ENCODE assay signal across 29 cellular contexts in genomic region chr22:37144180-37144554, GRCh38. TPM values are rescaled to one million over a fixed set of nuclear protein-coding genes. Genes with fewer than 3 reads are reported as not detected.
A peak's percentile ranks its signal among the peaks of the same experiment; 100 is the strongest.
DNase-seq lines count a peak whose midpoint lies in the region; ATAC-seq, FAIRE-seq and TF ChIP-seq lines count a peak whose summit lies in the region.
"Had no signal": no experiment of that assay in that cellular context is flagged by ENCODE, and none has a peak within 500 bp of the region (broad histone marks: within the 10 kb centered on the region; RNA-seq: fewer than 3 reads in every experiment).

No MANE protein-coding gene starts in this region.

- peak overlapping the region; percentile 98 for H3K27ac Mint-ChIP-seq in activated T-cell treated with anti-CD3 and anti-CD28 coated beads, Interleukin-2, amount 50 U/mL, for 24 hours
- peak overlapping the region; percentile 97 for H3K27ac Mint-ChIP-seq in CD4-positive, alpha-beta T cell
- peak overlapping the region; percentile 34 for H3K27ac Mint-ChIP-seq in activated CD8-positive, alpha-beta T cell treated with anti-CD3 and anti-CD28 coated beads for 36 hours
- H3K27ac Mint-ChIP-seq: dendritic cell treated with granulocyte-macrophage colony-stimulating factor and Interleukin-4, amounts not matched to agents 40 ng/mL and 50 ng/mL, for 4 days had no signal

- peaks cover 85% of the 10 kb centered on the region for H3K4me1 Mint-ChIP-seq in activated T-cell treated with anti-CD3 and anti-CD28 coated beads, Interleukin-2, amount 50 U/mL, for 24 hours (ENCODE audit: low read depth)
- peaks cover 46% of the 10 kb centered on the region for H3K4me1 Mint-ChIP-seq in CD4-positive, alpha-beta T cell (ENCODE audit: low read depth)
- peaks cover 74% of the 10 kb centered on the region for H3K4me1 Mint-ChIP-seq in activated CD8-positive, alpha-beta T cell treated with anti-CD3 and anti-CD28 coated beads for 36 hours (ENCODE audit: low read depth)

- H3K27me3 ChIP-seq in CD4-positive, alpha-beta T cell (ENCODE audit: control insufficient read depth, insufficient read depth, low read length), result no peaks in the 10 kb centered on the region

- H3K4me3 ChIP-seq in kidney (ENCODE audit: low read length in 2 of 2), result no peak overlapping the region
- H3K4me3 ChIP-seq: prostate gland, sigmoid colon, tibial nerve had no signal

- ATAC-seq in CD4-positive, alpha-beta T cell (ENCODE audit: poor library complexity), result no peak
- ATAC-seq in activated CD8-positive, alpha-beta T cell treated with anti-CD3 and anti-CD28 coated beads for 36 hours, result no peak
- ATAC-seq in GM21515 (IDR thresholded peaks at IDR 0.05; ENCODE audit: unreplicated experiment), result no peak
- ATAC-seq: HCT116, SK-N-SH treated with all-trans-retinoic acid at 6 μM for 48 hours had no signal

- no peaks in the 10 kb centered on the region for H3K27me3 Mint-ChIP-seq in activated T-cell treated with anti-CD3 and anti-CD28 coated beads, Interleukin-2, amount 50 U/mL, for 24 hours
- H3K27me3 Mint-ChIP-seq in CD4-positive, alpha-beta T cell, result no peaks in the 10 kb centered on the region
- H3K27me3 Mint-ChIP-seq in activated CD8-positive, alpha-beta T cell treated with anti-CD3 and anti-CD28 coated beads for 36 hours, result no peaks in the 10 kb centered on the region

- H3K4me3 Mint-ChIP-seq in activated T-cell treated with anti-CD3 and anti-CD28 coated beads, Interleukin-2, amount 50 U/mL, for 24 hours, result peak overlapping the region; percentile 93
- peak overlapping the region; percentile 15 for H3K4me3 Mint-ChIP-seq in CD4-positive, alpha-beta T cell
- H3K4me3 Mint-ChIP-seq in activated CD8-positive, alpha-beta T cell treated with anti-CD3 and anti-CD28 coated beads for 36 hours, result no peak overlapping the region
- H3K4me3 Mint-ChIP-seq: dendritic cell treated with granulocyte-macrophage colony-stimulating factor and Interleukin-4, amounts not matched to agents 40 ng/mL and 50 ng/mL, for 4 days had no signal

- CTCF ChIA-PET in CD4-positive, alpha-beta T cell (lab: Charles Lee), result interaction anchor here (2.6 kb wide), 1 partner anchor 22 kb away, joined by 8 read pairs; no protein-coding TSS in a partner anchor
- CTCF ChIA-PET in activated CD8-positive, alpha-beta T cell treated with anti-CD3 and anti-CD28 coated beads for 36 hours (lab: Charles Lee), result interaction anchor here (0.9 to 2.4 kb wide), 3 partner anchors 19 to 55 kb away, joined by 3 to 8 read pairs (median 6); no protein-coding TSS in a partner anchor

- no peak overlapping the region for H3K27ac ChIP-seq in CD4-positive, alpha-beta T cell (ENCODE audit: low read depth, low read length)
- H3K27ac ChIP-seq in kidney (ENCODE audit: low read depth in 2 of 2, low read length in 2 of 2), result no peak overlapping the region
- H3K27ac ChIP-seq: prostate gland, sigmoid colon, tibial nerve had no signal

- DNase-seq in activated T-cell treated with anti-CD3 and anti-CD28 coated beads, Interleukin-2, amount 50 U/mL, for 24 hours, result no peak
- DNase-seq in activated T-cell treated with anti-CD3 and anti-CD28 coated beads for 4 hours, result no peak
- no peak for DNase-seq in CD4-positive, alpha-beta T cell
- no peak for DNase-seq in activated CD8-positive, alpha-beta T cell treated with anti-CD3 and anti-CD28 coated beads for 36 hours
- DNase-seq in kidney, result peak; percentile 54
- DNase-seq in cerebellar cortex (ENCODE audit: low spot score), result no peak
- no peak for DNase-seq in DMS 273 (lab: John Stamatoyannopoulos, UW; ENCODE audit: unreplicated experiment)
- DNase-seq: DMS153; islet precursor cell; MM.1S; NCI-H2029; NCI-H526; NK-92 treated with Interleukin-12 subunit alpha and Interleukin-12 subunit beta, amount 100 ng/mL, for 24 hours; nucleus accumbens; sigmoid colon; stimulated activated CD4-positive, alpha-beta T cell treated with anti-CD3 and anti-CD28 coated beads, Interleukin-12 subunit alpha, Interleukin-12 subunit beta, amount 100 ng/mL, for 4 hours; stimulated activated CD4-positive, alpha-beta T cell treated with anti-CD3 and anti-CD28 coated beads, Interleukin-2, amount 100 ng/mL, for 48 hours had no signal

- peaks cover 99% of the 10 kb centered on the region for H3K36me3 Mint-ChIP-seq in activated T-cell treated with anti-CD3 and anti-CD28 coated beads, Interleukin-2, amount 50 U/mL, for 24 hours (ENCODE audit: low read depth)
- peaks cover 62% of the 10 kb centered on the region for H3K36me3 Mint-ChIP-seq in CD4-positive, alpha-beta T cell (ENCODE audit: low read depth)
- H3K36me3 Mint-ChIP-seq in activated CD8-positive, alpha-beta T cell treated with anti-CD3 and anti-CD28 coated beads for 36 hours (ENCODE audit: low read depth), result peaks cover 88% of the 10 kb centered on the region

- intact Hi-C loops in CD4-positive, alpha-beta T cell (cut with DNase I, micrococcal nuclease), result no loop called here
- intact Hi-C loops in activated CD8-positive, alpha-beta T cell treated with anti-CD3 and anti-CD28 coated beads for 36 hours (cut with micrococcal nuclease), result loop anchor here (10.0 kb wide), 1 partner anchor 51 kb away; no protein-coding TSS in a partner anchor
- intact Hi-C loops in kidney (cut with DNase I), result no loop called here

- POLR2A ChIA-PET in CD4-positive, alpha-beta T cell (lab: Charles Lee), result no interaction called here
- POLR2A ChIA-PET in activated CD8-positive, alpha-beta T cell treated with anti-CD3 and anti-CD28 coated beads for 36 hours (lab: Charles Lee), result interaction anchor here (0.7 to 15.9 kb wide), 4 partner anchors 17 to 77 kb away, joined by 3 to 321 read pairs (median 4); no protein-coding TSS in a partner anchor

- no peaks in the 10 kb centered on the region for H3K9me3 ChIP-seq in CD4-positive, alpha-beta T cell (ENCODE audit: control insufficient read depth, low read length)
- H3K9me3 ChIP-seq in kidney (ENCODE audit: control insufficient read depth in 1 of 2, low read length in 2 of 2), result no peaks in the 10 kb centered on the region
- H3K9me3 ChIP-seq: prostate gland, sigmoid colon, tibial nerve had no signal

- no peaks in the 10 kb centered on the region for H3K4me1 ChIP-seq in kidney (ENCODE audit: control insufficient read depth in 1 of 2, insufficient read depth in 1 of 2, low read depth in 1 of 2, low read length in 2 of 2)
- H3K4me1 ChIP-seq: prostate gland, sigmoid colon had no signal

- TF ChIP-seq CTCF in CD4-positive, alpha-beta T cell (IDR thresholded peaks at IDR 0.05), result no peak
- no peak for TF ChIP-seq CTCF in activated CD8-positive, alpha-beta T cell treated with anti-CD3 and anti-CD28 coated beads for 36 hours (IDR thresholded peaks at IDR 0.05)
- TF ChIP-seq CTCF in kidney (IDR thresholded peaks at IDR 0.05; ENCODE audit: borderline replicate concordance, extremely low read depth, insufficient read depth), result no peak

- no peak overlapping the region for H3K9ac ChIP-seq in kidney (ENCODE audit: low read length in 2 of 2)

- no peaks in the 10 kb centered on the region for H3K9me3 Mint-ChIP-seq in activated T-cell treated with anti-CD3 and anti-CD28 coated beads, Interleukin-2, amount 50 U/mL, for 24 hours
- no peaks in the 10 kb centered on the region for H3K9me3 Mint-ChIP-seq in CD4-positive, alpha-beta T cell
- no peaks in the 10 kb centered on the region for H3K9me3 Mint-ChIP-seq in activated CD8-positive, alpha-beta T cell treated with anti-CD3 and anti-CD28 coated beads for 36 hours
- H3K9me3 Mint-ChIP-seq: dendritic cell treated with granulocyte-macrophage colony-stimulating factor and Interleukin-4, amounts not matched to agents 40 ng/mL and 50 ng/mL, for 4 days; T-helper 1 cell treated with Interleukin-12 subunit alpha and Interleukin-12 subunit beta and Interleukin-4 antibody, amounts not matched to agents 30 μg/mL and 1 μg/mL, for 36 hours had no signal

- FAIRE-seq in kidney (lab: Jason Lieb, UNC), result no peak
- FAIRE-seq: A204.1 had no signal

- no peaks in the 10 kb centered on the region for H3K36me3 ChIP-seq in kidney (ENCODE audit: control insufficient read depth in 1 of 2, insufficient read depth in 2 of 2, low read length in 2 of 2)
- H3K36me3 ChIP-seq: prostate gland, sigmoid colon, tibial nerve had no signal

RNA-seq across cellular contexts. Expression of gene IL2RB, which starts 5.5 kb away (rescaled TPM):
- 10 to 100 TPM; 47.5 to 49.6 TPM for total RNA-seq in CD4-positive, alpha-beta T cell
- 100 to 1,000 TPM; 263 to 268 TPM for total RNA-seq in activated CD8-positive, alpha-beta T cell treated with anti-CD3 and anti-CD28 coated beads for 36 hours
- total RNA-seq in kidney, result 7.6 TPM
- 0.32 TPM for polyA plus RNA-seq in kidney (ENCODE audit: insufficient read depth, low read depth, low replicate concordance)

RNA-seq across cellular contexts. Expression of gene TMPRSS6, which starts 34.7 kb away (rescaled TPM):
- total RNA-seq in CD4-positive, alpha-beta T cell, result under 1 TPM; 0.19 to 0.39 TPM
- total RNA-seq in activated CD8-positive, alpha-beta T cell treated with anti-CD3 and anti-CD28 coated beads for 36 hours, result 10 to 100 TPM; 11.3 to 12.4 TPM
- total RNA-seq in kidney, result 1.4 TPM
- polyA plus RNA-seq in kidney (ENCODE audit: insufficient read depth, low read depth, low replicate concordance), result not detected
- total RNA-seq: cardiac septum, esophagus mucosa, fibroblast of villous mesenchyme, mesenteric fat pad, sigmoid colon, tibial nerve had no signal

RNA-seq across cellular contexts. Expression of gene C1QTNF6, which starts 43.9 kb away (rescaled TPM):
- 10 to 100 TPM; 11.9 to 12.1 TPM for total RNA-seq in CD4-positive, alpha-beta T cell
- total RNA-seq in activated CD8-positive, alpha-beta T cell treated with anti-CD3 and anti-CD28 coated beads for 36 hours, result 1 to 10 TPM; 6.4 TPM
- total RNA-seq in kidney, result 8.0 TPM
- polyA plus RNA-seq in kidney (ENCODE audit: insufficient read depth, low read depth, low replicate concordance), result 3.2 TPM

Comparison
In these comparisons a context has a peak if more than half of its experiments do, and no peak if none do; other contexts are left out.
1. H3K27ac Mint-ChIP-seq: peak in every context shown above with its lines; median percentile 98 in activated T-cell treated with anti-CD3 and anti-CD28 coated beads, Interleukin-2, amount 50 U/mL, for 24 hours; 97 in CD4-positive, alpha-beta T cell; 34 in activated CD8-positive, alpha-beta T cell treated with anti-CD3 and anti-CD28 coated beads for 36 hours.
2. RNA of gene IL2RB, which starts 5.5 kb away (total RNA-seq): 263 to 268 TPM in activated CD8-positive, alpha-beta T cell treated with anti-CD3 and anti-CD28 coated beads for 36 hours; 47.5 to 49.6 TPM in CD4-positive, alpha-beta T cell and 7.6 TPM in kidney (single experiment); every median in the first group is over 4 times any median in the second.